In genomic region chr12:1836854-1837411, GRCh38 we compare ENCODE assay signal across 14 cellular contexts. TPM values are rescaled to one million over a fixed set of nuclear protein-coding genes. Genes with fewer than 3 reads are reported as not detected.
DNase-seq lines count a peak whose midpoint lies in the region; ATAC-seq and TF ChIP-seq lines count a peak whose summit lies in the region.
"Had no signal": no experiment of that assay in that cellular context is flagged by ENCODE, and none has a peak within 500 bp of the region (broad histone marks: within the 10 kb centered on the region; RNA-seq: fewer than 3 reads in every experiment).

No MANE protein-coding gene starts in this region.

- intact Hi-C loops in posterior cingulate gyrus (cut with DNase I) = no loop called here

- ATAC-seq in esophagus mucosa (peak; percentile 17), GM21515 (IDR thresholded peaks at IDR 0.05; ENCODE audit: unreplicated experiment) (no peak)
- ATAC-seq: GM12878 had no signal

- DNase-seq in DMS79 (lab: John Stamatoyannopoulos, UW) (peak; percentile 12), NCI-H2171 treated with DMSO at 0.1 percent for 48 hours (lab: John Stamatoyannopoulos, UW) (peak; percentile 99), posterior cingulate gyrus (peak in 9 of 10 donors; percentile 67 to 96 (median 79)), GM20000 (ENCODE audit: low spot score) (no peak), OCI-M2 (lab: John Stamatoyannopoulos, UW; ENCODE audit: unreplicated experiment) (no peak)
- no peak for DNase-seq in activated CD8-positive, alpha-beta memory T cell treated with anti-CD3 and anti-CD28 coated beads, Interleukin-2, amount 50 U/mL, for 48 hours
- DNase-seq: NCI-H1417 treated with DMSO at 0.1 percent for 48 hours, small intestine had no signal

- no peak for TF ChIP-seq CTCF in GM20000 (IDR thresholded peaks at IDR 0.05; ENCODE audit: extremely low read depth, missing control alignments)

RNA-seq across cellular contexts. Expression of gene LRTM2, which starts 16.6 kb away (rescaled TPM):
- not detected for total RNA-seq in esophagus mucosa
- total RNA-seq: Caco-2, GM12878, Peyer's patch, vagina had no signal

Comparison
In these comparisons a context has a peak if more than half of its experiments do, and no peak if none do; other contexts are left out.
1. DNase-seq: peak in DMS79 (single experiment), NCI-H2171 treated with DMSO at 0.1 percent for 48 hours (single experiment) and posterior cingulate gyrus (9 of 10); none in GM20000 (single experiment), OCI-M2 (single experiment) and activated CD8-positive, alpha-beta memory T cell treated with anti-CD3 and anti-CD28 coated beads, Interleukin-2, amount 50 U/mL, for 48 hours (single experiment).